Comparison of ENCODE assay signal across 1 cellular context in genomic region chr7:100472854-100473499, GRCh38.
TF ChIP-seq lines count a peak whose summit lies in the region.

No MANE protein-coding gene starts in this region.

TF ChIP-seq in HCT116, 20 proteins besides CTCF, POLR2A, EP300 and RAD21 (continued from another document):
- TF ChIP-seq REST (IDR thresholded peaks at IDR 0.05; ENCODE audit: low read depth) = no peak
- no peak for TF ChIP-seq TCF7L2 (IDR thresholded peaks at IDR 0.05; ENCODE audit: borderline replicate concordance, extremely low read depth, insufficient read depth, insufficient read length)
- TF ChIP-seq CBX3 (IDR thresholded peaks at IDR 0.05; ENCODE audit: low read depth) = no peak
- no peak for TF ChIP-seq ATF3 (IDR thresholded peaks at IDR 0.05)
- no peak for TF ChIP-seq YY1 (IDR thresholded peaks at IDR 0.05; ENCODE audit: extremely low read depth, insufficient replicate concordance, low read depth, low read length)
